17 cellular contexts compared by ENCODE assay signal in the genomic region with DNA sequence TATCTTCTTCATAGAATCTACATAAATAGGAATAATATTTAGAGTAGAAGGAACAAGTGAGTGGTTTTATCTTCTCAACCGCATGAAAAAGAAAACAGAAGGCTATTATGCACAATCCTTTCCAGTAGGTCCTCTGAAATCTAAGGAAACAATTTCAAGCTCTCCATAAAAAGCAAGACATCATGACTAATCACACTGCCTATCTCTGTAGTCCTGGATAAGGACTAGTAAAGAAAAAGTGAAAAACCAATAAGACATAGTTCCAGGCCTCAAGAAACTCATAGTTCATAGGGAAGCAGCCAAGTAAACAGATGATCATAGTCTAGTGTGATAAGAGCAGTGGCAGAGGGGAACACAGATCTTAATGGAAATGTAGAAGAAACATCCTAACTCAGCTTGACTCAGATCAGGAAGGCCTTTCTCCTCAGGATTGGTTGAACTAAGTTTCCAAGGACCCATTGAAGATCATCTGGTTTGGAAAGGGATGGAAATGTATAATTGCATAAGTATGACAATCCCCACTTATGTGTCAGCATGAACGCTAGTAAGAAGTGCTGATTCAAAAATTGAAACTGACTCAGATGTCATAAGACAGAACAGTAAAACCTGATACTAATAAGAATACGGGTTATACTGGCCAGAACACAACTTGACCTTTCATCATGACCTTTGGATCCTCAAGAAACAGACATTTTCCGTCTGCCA.
DNase-seq lines count a peak whose midpoint lies in the region; ATAC-seq and TF ChIP-seq lines count a peak whose summit lies in the region.
"Had no signal": no experiment of that assay in that cellular context is flagged by ENCODE, and none has a peak within 500 bp of the region (broad histone marks: within the 10 kb centered on the region; RNA-seq: fewer than 3 reads in every experiment).

No MANE protein-coding gene starts in this region.

- no peaks in the 10 kb centered on the region for H3K36me3 Mint-ChIP-seq in mesothelial cell of epicardium

- TF ChIP-seq CTCF in osteoblast (IDR thresholded peaks at IDR 0.05; ENCODE audit: extremely low read depth, low read depth, low read length) (no peak), mesothelial cell of epicardium (IDR thresholded peaks at IDR 0.05; ENCODE audit: unreplicated experiment) (no peak)

- no peak overlapping the region for H3K4me3 ChIP-seq in osteoblast (ENCODE audit: insufficient read depth, low read length)
- H3K4me3 ChIP-seq: ascending aorta had no signal

- ATAC-seq in GM18511 (IDR thresholded peaks at IDR 0.05; ENCODE audit: unreplicated experiment) (peak; percentile 63), HG02623 (IDR thresholded peaks at IDR 0.05; ENCODE audit: unreplicated experiment) (peak; percentile 53)

- no peaks in the 10 kb centered on the region for H3K79me2 ChIP-seq in osteoblast (ENCODE audit: insufficient read depth, low read length)

- no peaks in the 10 kb centered on the region for H3K9me3 ChIP-seq in osteoblast (ENCODE audit: low read depth, low read length)
- H3K9me3 ChIP-seq: ascending aorta had no signal

- no peaks in the 10 kb centered on the region for H3K4me1 Mint-ChIP-seq in mesothelial cell of epicardium

- H4K20me1 ChIP-seq in osteoblast (ENCODE audit: insufficient read depth, low read length), result no peaks in the 10 kb centered on the region

- no peaks in the 10 kb centered on the region for H3K27me3 Mint-ChIP-seq in mesothelial cell of epicardium (ENCODE audit: low read depth)

- H3K27ac ChIP-seq in osteoblast (ENCODE audit: low read depth, low read length), result peak overlapping the region; percentile 60
- H3K27ac ChIP-seq: ascending aorta, WERI-Rb-1 had no signal

- no peaks in the 10 kb centered on the region for H3K27me3 ChIP-seq in osteoblast (ENCODE audit: insufficient read depth, low read length)
- H3K27me3 ChIP-seq: ascending aorta had no signal

- H2AFZ ChIP-seq in osteoblast (ENCODE audit: low read length), result peak overlapping the region; percentile 60

- no peaks in the 10 kb centered on the region for H3K36me3 ChIP-seq in osteoblast (ENCODE audit: insufficient read depth, low read length)
- H3K36me3 ChIP-seq: ascending aorta, WERI-Rb-1 had no signal

- H3K4me3 Mint-ChIP-seq in mesothelial cell of epicardium, result no peak overlapping the region
- H3K4me3 Mint-ChIP-seq: endodermal cell had no signal

- peaks cover 27% of the 10 kb centered on the region for H3K4me1 ChIP-seq in osteoblast (ENCODE audit: insufficient read depth, low read length)
- H3K4me1 ChIP-seq: ascending aorta had no signal

- DNase-seq in amniotic epithelial cell (ENCODE audit: low read depth), result peak; percentile 10
- DNase-seq in osteoblast (ENCODE audit: insufficient read length, low spot score, missing footprints), result peak; percentile 37
- DNase-seq in NCI-H748 treated with DMSO at 0.1 percent for 48 hours (lab: John Stamatoyannopoulos, UW), result no peak
- no peak for DNase-seq in islet precursor cell
- no peak for DNase-seq in KG1 (lab: John Stamatoyannopoulos, UW)
- DNase-seq in mesothelial cell of epicardium (ENCODE audit: low spot score in 2 of 2, unreplicated experiment in 2 of 2), result no peak
- DNase-seq: activated T-cell treated with anti-CD3 and anti-CD28 coated beads, Interleukin-2, amount 50 U/mL, for 1 hour; endodermal cell; mesendoderm; MV-4-11; NCI-H510A treated with DMSO at 0.1 percent for 48 hours; posterior cingulate gyrus; stimulated activated CD4-positive, alpha-beta T cell treated with anti-CD3 and anti-CD28 coated beads, Interleukin-4, amount 100 ng/mL, for 1 hour; WERI-Rb-1 had no signal

- H3K9me3 Mint-ChIP-seq in mesothelial cell of epicardium, result peaks cover 22% of the 10 kb centered on the region

- H3K27ac Mint-ChIP-seq in mesothelial cell of epicardium, result no peak overlapping the region
- H3K27ac Mint-ChIP-seq: endodermal cell had no signal

- H3K4me2 ChIP-seq in osteoblast (ENCODE audit: insufficient read depth, low read length), result peak overlapping the region; percentile 38

Comparison
In these comparisons a context has a peak if more than half of its experiments do, and no peak if none do; other contexts are left out.
1. DNase-seq: peak in amniotic epithelial cell (single experiment) and osteoblast (single experiment); none in NCI-H748 treated with DMSO at 0.1 percent for 48 hours (single experiment), islet precursor cell (single experiment), KG1 (single experiment) and mesothelial cell of epicardium (0 of 2).